22 cellular contexts compared by ENCODE assay signal in the genomic region with DNA sequence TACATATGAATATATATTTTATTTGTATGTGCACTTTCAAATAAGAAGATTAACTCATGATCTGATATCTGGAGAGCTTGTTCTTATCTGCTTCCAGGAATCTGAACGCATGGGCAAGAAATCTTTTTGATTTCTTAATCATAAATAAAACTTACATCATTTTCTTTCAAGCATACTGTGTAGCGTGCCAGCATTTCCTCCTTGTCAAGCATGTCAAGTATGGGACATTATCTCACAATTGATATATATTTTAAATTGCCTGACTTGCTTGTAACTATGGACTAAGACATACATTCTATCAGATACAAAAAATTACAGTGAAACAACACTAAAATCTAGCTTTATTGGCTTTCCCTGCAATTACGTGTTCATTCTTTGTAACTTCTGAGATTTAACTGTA.
"Had no signal": no experiment of that assay in that cellular context is flagged by ENCODE, and none has a peak within 500 bp of the region (broad histone marks: within the 10 kb centered on the region; RNA-seq: fewer than 3 reads in every experiment).

No MANE protein-coding gene starts in this region.

- H3K4me3 Mint-ChIP-seq: activated CD4-positive, alpha-beta memory T cell treated with anti-CD3 and anti-CD28 coated beads for 36 hours; activated CD4-positive, alpha-beta T cell treated with anti-CD3 and anti-CD28 coated beads, Interleukin-2, amount 10 ng/mL, durations not matched to agents 7 days and 5 days; activated naive CD4-positive, alpha-beta T cell treated with anti-CD3 and anti-CD28 coated beads, Interleukin-2, amount 10 ng/mL, durations not matched to agents 7 days and 5 days; activated naive CD8-positive, alpha-beta T cell treated with anti-CD3 and anti-CD28 coated beads for 36 hours; activated T-cell treated with anti-CD3 and anti-CD28 coated beads, Interleukin-2, amount 50 U/mL, for 72 hours had no signal

- H3K27ac ChIP-seq: VCaP had no signal

- H3K27me3 Mint-ChIP-seq: activated CD4-positive, alpha-beta memory T cell treated with anti-CD3 and anti-CD28 coated beads for 36 hours; activated CD4-positive, alpha-beta T cell treated with anti-CD3 and anti-CD28 coated beads, Interleukin-2, amount 10 ng/mL, durations not matched to agents 7 days and 5 days; activated naive CD4-positive, alpha-beta T cell treated with anti-CD3 and anti-CD28 coated beads, Interleukin-2, amount 10 ng/mL, durations not matched to agents 7 days and 5 days; activated naive CD8-positive, alpha-beta T cell treated with anti-CD3 and anti-CD28 coated beads for 36 hours had no signal

- DNase-seq: activated CD4-positive, alpha-beta memory T cell treated with anti-CD3 and anti-CD28 coated beads for 36 hours; activated CD4-positive, alpha-beta T cell treated with anti-CD3 and anti-CD28 coated beads, Interleukin-2, amount 10 ng/mL, durations not matched to agents 7 days and 5 days; activated CD4-positive, CD25-positive, alpha-beta regulatory T cell; activated gamma-delta T cell treated with Interleukin-2 at 50 U/mL for 16 hours; activated naive CD4-positive, alpha-beta T cell treated with anti-CD3 and anti-CD28 coated beads, Interleukin-2, amount 10 ng/mL, durations not matched to agents 7 days and 5 days; activated naive CD8-positive, alpha-beta T cell treated with anti-CD3 and anti-CD28 coated beads for 36 hours; activated T-cell treated with anti-CD3 and anti-CD28 coated beads, Interleukin-2, amount 50 U/mL, for 72 hours; anterior cingulate cortex; central memory CD4-positive, alpha-beta T cell; Karpas-422; NCI-H1105 treated with DMSO at 0.1 percent for 48 hours; NCI-H146; NCI-H1930; NCI-H2171; NCI-H345; NCI-H510A treated with DMSO at 0.1 percent for 48 hours; NCI-H69; SHP77; T-helper 1 cell had no signal

- ATAC-seq: activated T-cell treated with anti-CD3 and anti-CD28 coated beads, Interleukin-2, amount 50 U/mL, for 72 hours; K562 had no signal

- H3K4me1 Mint-ChIP-seq: activated CD4-positive, alpha-beta T cell treated with anti-CD3 and anti-CD28 coated beads, Interleukin-2, amount 10 ng/mL, durations not matched to agents 7 days and 5 days; activated naive CD4-positive, alpha-beta T cell treated with anti-CD3 and anti-CD28 coated beads, Interleukin-2, amount 10 ng/mL, durations not matched to agents 7 days and 5 days; activated naive CD8-positive, alpha-beta T cell treated with anti-CD3 and anti-CD28 coated beads for 36 hours had no signal

- H3K27ac Mint-ChIP-seq: activated CD4-positive, alpha-beta memory T cell treated with anti-CD3 and anti-CD28 coated beads for 36 hours; activated CD4-positive, alpha-beta T cell treated with anti-CD3 and anti-CD28 coated beads, Interleukin-2, amount 10 ng/mL, durations not matched to agents 7 days and 5 days; activated naive CD4-positive, alpha-beta T cell treated with anti-CD3 and anti-CD28 coated beads, Interleukin-2, amount 10 ng/mL, durations not matched to agents 7 days and 5 days; activated naive CD8-positive, alpha-beta T cell treated with anti-CD3 and anti-CD28 coated beads for 36 hours; activated T-cell treated with anti-CD3 and anti-CD28 coated beads, Interleukin-2, amount 50 U/mL, for 72 hours; activated T-helper 2 cell treated with anti-CD3 and anti-CD28 coated beads, Interferon-gamma antibody, Interleukin-2, Interleukin-4, amounts not matched to agents 10 μg/mL and 5 μg/mL and 100 μg/mL, durations not matched to agents 14 hours and 24 hours and 36 hours had no signal

- H3K4me3 ChIP-seq: K562 had no signal

- H3K36me3 Mint-ChIP-seq: activated CD4-positive, alpha-beta memory T cell treated with anti-CD3 and anti-CD28 coated beads for 36 hours; activated naive CD4-positive, alpha-beta T cell treated with anti-CD3 and anti-CD28 coated beads, Interleukin-2, amount 10 ng/mL, durations not matched to agents 7 days and 5 days; activated naive CD8-positive, alpha-beta T cell treated with anti-CD3 and anti-CD28 coated beads for 36 hours had no signal
